In genomic region chr9:37908698-37909186, GRCh38 we compare ENCODE assay signal across 17 cellular contexts. TPM values are rescaled to one million over a fixed set of nuclear protein-coding genes. Genes with fewer than 3 reads are reported as not detected.
A peak's percentile ranks its signal among the peaks of the same experiment; 100 is the strongest.
DNase-seq lines count a peak whose midpoint lies in the region; FAIRE-seq and TF ChIP-seq lines count a peak whose summit lies in the region.
"Had no signal": no experiment of that assay in that cellular context is flagged by ENCODE, and none has a peak within 500 bp of the region (broad histone marks: within the 10 kb centered on the region; RNA-seq: fewer than 3 reads in every experiment).

No MANE protein-coding gene starts in this region.

- H3K36me3 ChIP-seq in osteoblast (ENCODE audit: insufficient read depth, low read length) (no peaks in the 10 kb centered on the region), MM.1S (replicated peaks; ENCODE audit: insufficient read depth, low read length) (no peaks in the 10 kb centered on the region)
- H3K36me3 ChIP-seq: ovary, suprapubic skin had no signal

- H3K4me1 ChIP-seq in osteoblast (ENCODE audit: insufficient read depth, low read length) (peaks cover 15% of the 10 kb centered on the region), MM.1S (ENCODE audit: low read length) (no peaks in the 10 kb centered on the region)

- H3K4me3 ChIP-seq in coronary artery (no peak overlapping the region), osteoblast (ENCODE audit: insufficient read depth, low read length) (no peak overlapping the region), MM.1S (ENCODE audit: low read length) (no peak overlapping the region)
- H3K4me3 ChIP-seq: ovary, suprapubic skin had no signal

- H4K20me1 ChIP-seq in osteoblast (ENCODE audit: insufficient read depth, low read length) (no peaks in the 10 kb centered on the region), MM.1S (ENCODE audit: insufficient read depth, low read length) (no peaks in the 10 kb centered on the region)

- DNase-seq in GM03348 (ENCODE audit: low spot score) = peak; percentile 59
- peak; percentile 49 to 75 for DNase-seq in NOMO-1 (lab: John Stamatoyannopoulos, UW; ENCODE audit: unreplicated experiment in 2 of 2)
- DNase-seq in coronary artery (ENCODE audit: low spot score) = peak; percentile 64
- DNase-seq in osteoblast (ENCODE audit: insufficient read length, low spot score, missing footprints) = peak; percentile 60
- no peak for DNase-seq in COR-L47 (lab: John Stamatoyannopoulos, UW)
- DNase-seq in NCI-H2107 (lab: John Stamatoyannopoulos, UW) = no peak
- DNase-seq in frontal cortex (ENCODE audit: low spot score in 2 of 2) = no peak
- DNase-seq in MM.1S = no peak
- DNase-seq: anterior cingulate cortex, DMS153, erythroblast, NCI-H510A treated with DMSO at 0.1 percent for 48 hours, T-helper 17 cell had no signal

- H3K4me2 ChIP-seq in osteoblast (ENCODE audit: insufficient read depth, low read length) (no peak overlapping the region), MM.1S (ENCODE audit: low read depth, low read length) (no peak overlapping the region)
- H3K4me2 ChIP-seq: KMS-11 had no signal

- no peak for FAIRE-seq in frontal cortex (lab: Jason Lieb, UNC)
- FAIRE-seq: GM18507 had no signal

- H3K9me3 ChIP-seq in osteoblast (ENCODE audit: low read depth, low read length) (no peaks in the 10 kb centered on the region), MM.1S (replicated peaks; ENCODE audit: insufficient read depth, low read length) (no peaks in the 10 kb centered on the region)
- H3K9me3 ChIP-seq: ovary, suprapubic skin had no signal

- no peak overlapping the region for H3K9ac ChIP-seq in MM.1S (ENCODE audit: low read length)
- H3K9ac ChIP-seq: KMS-11 had no signal

- H3K27me3 ChIP-seq in osteoblast (ENCODE audit: insufficient read depth, low read length) (no peaks in the 10 kb centered on the region), MM.1S (replicated peaks; ENCODE audit: insufficient read depth, low read length) (no peaks in the 10 kb centered on the region)
- H3K27me3 ChIP-seq: ovary, suprapubic skin had no signal

- H3F3A ChIP-seq in MM.1S (ENCODE audit: insufficient read depth, low read length) = peaks cover 11% of the 10 kb centered on the region

- H2AFZ ChIP-seq in osteoblast (ENCODE audit: low read length) (no peak overlapping the region), MM.1S (ENCODE audit: low read length) (no peak overlapping the region)

- H3K79me2 ChIP-seq in osteoblast (ENCODE audit: insufficient read depth, low read length) (peaks cover 5% of the 10 kb centered on the region), MM.1S (ENCODE audit: low read length) (no peaks in the 10 kb centered on the region)

- H3K27ac ChIP-seq in coronary artery = no peak overlapping the region
- H3K27ac ChIP-seq in osteoblast (ENCODE audit: low read depth, low read length) = no peak overlapping the region
- H3K27ac ChIP-seq in MM.1S (ENCODE audit: low read length) = no peak overlapping the region
- H3K27ac ChIP-seq: KMS-11, ovary, suprapubic skin had no signal

- H3K9me2 ChIP-seq in MM.1S (replicated peaks; ENCODE audit: insufficient read depth, low read length) = no peaks in the 10 kb centered on the region

- TF ChIP-seq CTCF in coronary artery (IDR thresholded peaks at IDR 0.05) (no peak), osteoblast (IDR thresholded peaks at IDR 0.05; ENCODE audit: extremely low read depth, low read depth, low read length) (no peak), MM.1S (IDR thresholded peaks at IDR 0.05; ENCODE audit: low read length) (no peak)

RNA-seq across cellular contexts. Expression of gene SLC25A51, which starts 4.8 kb away (rescaled TPM):
- 114 and 119 TPM in 2 replicates for total RNA-seq in osteoblast
- total RNA-seq in frontal cortex = 118 TPM

Comparison
In these comparisons a context has a peak if more than half of its experiments do, and no peak if none do; other contexts are left out.
1. DNase-seq: peak in GM03348 (single experiment), NOMO-1 (2 of 2), coronary artery (single experiment) and osteoblast (single experiment); none in COR-L47 (single experiment), NCI-H2107 (single experiment), frontal cortex (0 of 2) and MM.1S (single experiment).